Comparison of ENCODE assay signal across 1 cellular context in genomic region chr17:15414502-15415348, GRCh38.
TF ChIP-seq lines count a peak whose summit lies in the region.

No MANE protein-coding gene starts in this region.

TF ChIP-seq in GM23338, 12 proteins besides CTCF, POLR2A, EP300 and RAD21 (continued from another document):
- no peak for TF ChIP-seq ZNF462 (CRISPR knock-in tag; IDR thresholded peaks at IDR 0.05)
- TF ChIP-seq EZH2phosphoT487 (IDR thresholded peaks at IDR 0.05; ENCODE audit: unreplicated experiment), result no peak
- TF ChIP-seq REST (IDR thresholded peaks at IDR 0.05; ENCODE audit: unreplicated experiment), result no peak
- no peak for TF ChIP-seq ZNF331 (CRISPR knock-in tag; IDR thresholded peaks at IDR 0.05; ENCODE audit: low read depth)
- TF ChIP-seq NANOG (IDR thresholded peaks at IDR 0.05; ENCODE audit: borderline replicate concordance), result no peak
- TF ChIP-seq POLR2AphosphoS5 (IDR thresholded peaks at IDR 0.05; ENCODE audit: low read depth), result no peak
- no peak for TF ChIP-seq ETS1 (IDR thresholded peaks at IDR 0.05)
- TF ChIP-seq STAT1 (IDR thresholded peaks at IDR 0.05; ENCODE audit: unreplicated experiment), result no peak
- TF ChIP-seq JUNB (IDR thresholded peaks at IDR 0.05; ENCODE audit: unreplicated experiment), result no peak
